15 cellular contexts compared by ENCODE assay signal in the genomic region with DNA sequence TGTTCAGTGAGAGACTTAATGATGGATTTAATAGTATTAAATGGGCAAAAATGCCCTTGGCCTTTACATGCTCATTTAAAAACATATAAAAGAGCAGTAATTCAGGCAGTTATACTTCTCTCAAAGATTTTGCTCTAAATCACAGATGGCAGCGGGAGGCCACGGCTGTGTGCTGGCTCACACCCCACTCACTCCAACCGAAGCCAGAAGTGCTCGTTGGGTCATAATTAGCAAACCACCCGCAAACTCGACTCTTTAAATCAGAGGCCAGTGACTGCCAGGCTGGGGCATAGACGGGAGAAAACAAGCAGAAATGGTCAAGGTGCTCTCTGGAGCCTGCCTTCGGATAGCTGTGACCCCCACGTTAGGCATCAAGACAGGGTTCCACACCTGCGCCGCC.
DNase-seq lines count a peak whose midpoint lies in the region.
"Had no signal": no experiment of that assay in that cellular context is flagged by ENCODE, and none has a peak within 500 bp of the region (broad histone marks: within the 10 kb centered on the region; RNA-seq: fewer than 3 reads in every experiment).

No MANE protein-coding gene starts in this region.

- no peak overlapping the region for H3K4me3 Mint-ChIP-seq in dendritic cell treated with granulocyte-macrophage colony-stimulating factor and Interleukin-4, amounts not matched to agents 40 ng/mL and 50 ng/mL, for 4 days
- no peak overlapping the region for H3K4me3 Mint-ChIP-seq in immature natural killer cell
- H3K4me3 Mint-ChIP-seq: CD4-positive, alpha-beta T cell; HFFc6 had no signal

- H3K9me3 Mint-ChIP-seq in dendritic cell treated with granulocyte-macrophage colony-stimulating factor and Interleukin-4, amounts not matched to agents 40 ng/mL and 50 ng/mL, for 4 days: no peaks in the 10 kb centered on the region
- no peaks in the 10 kb centered on the region for H3K9me3 Mint-ChIP-seq in immature natural killer cell
- H3K9me3 Mint-ChIP-seq: CD4-positive, alpha-beta T cell; HFFc6 had no signal

- no peaks in the 10 kb centered on the region for H3K36me3 Mint-ChIP-seq in dendritic cell treated with granulocyte-macrophage colony-stimulating factor and Interleukin-4, amounts not matched to agents 40 ng/mL and 50 ng/mL, for 4 days (ENCODE audit: low read depth)
- H3K36me3 Mint-ChIP-seq in immature natural killer cell: no peaks in the 10 kb centered on the region

- H3K27ac Mint-ChIP-seq in dendritic cell treated with granulocyte-macrophage colony-stimulating factor and Interleukin-4, amounts not matched to agents 40 ng/mL and 50 ng/mL, for 4 days: peak overlapping the region; percentile 13
- H3K27ac Mint-ChIP-seq in immature natural killer cell: no peak overlapping the region
- H3K27ac Mint-ChIP-seq: CD4-positive, alpha-beta T cell; HFFc6 had no signal

- DNase-seq in NCI-H2227 (lab: John Stamatoyannopoulos, UW; ENCODE audit: unreplicated experiment) (peak; percentile 30), NCI-H2227 treated with DMSO at 0.1 percent for 48 hours (lab: John Stamatoyannopoulos, UW) (no peak), NCI-H446 treated with DMSO at 0.1 percent for 48 hours (lab: John Stamatoyannopoulos, UW) (peak; percentile 45), T1000 (lab: John Stamatoyannopoulos, UW) (no peak), NOMO-1 treated with DMSO at 0.1 percent for 48 hours (lab: John Stamatoyannopoulos, UW; ENCODE audit: unreplicated experiment) (no peak), immature natural killer cell (no peak)
- DNase-seq: 8988T; AML-193; Calu3; CD4-positive, alpha-beta T cell; DND-41; GF-D8; HCEC 1CT; HFFc6 had no signal

- intact Hi-C loops in dendritic cell treated with granulocyte-macrophage colony-stimulating factor and Interleukin-4, amounts not matched to agents 40 ng/mL and 50 ng/mL, for 4 days (cut with micrococcal nuclease): no loop called here

- no peaks in the 10 kb centered on the region for H3K27me3 Mint-ChIP-seq in dendritic cell treated with granulocyte-macrophage colony-stimulating factor and Interleukin-4, amounts not matched to agents 40 ng/mL and 50 ng/mL, for 4 days
- H3K27me3 Mint-ChIP-seq in immature natural killer cell (ENCODE audit: low read depth in 3 of 3): peaks cover 0 to 6% (median 3%) of the 10 kb centered on the region in 3 donors
- H3K27me3 Mint-ChIP-seq: CD4-positive, alpha-beta T cell had no signal

- peaks cover 53% of the 10 kb centered on the region for H3K4me1 Mint-ChIP-seq in dendritic cell treated with granulocyte-macrophage colony-stimulating factor and Interleukin-4, amounts not matched to agents 40 ng/mL and 50 ng/mL, for 4 days (ENCODE audit: low read depth)
- no peaks in the 10 kb centered on the region for H3K4me1 Mint-ChIP-seq in immature natural killer cell

Comparison
In these comparisons a context has a peak if more than half of its experiments do, and no peak if none do; other contexts are left out.
1. DNase-seq: peak in NCI-H2227 (single experiment) and NCI-H446 treated with DMSO at 0.1 percent for 48 hours (single experiment); none in NCI-H2227 treated with DMSO at 0.1 percent for 48 hours (single experiment), T1000 (single experiment), NOMO-1 treated with DMSO at 0.1 percent for 48 hours (single experiment) and immature natural killer cell (0 of 3).